ENCODE assay signal across 1 cellular context in genomic region chr15:95277266-95277665, GRCh38.
TF ChIP-seq lines count a peak whose summit lies in the region.

No MANE protein-coding gene starts in this region.

TF ChIP-seq in H1, 55 proteins besides CTCF, POLR2A, EP300 and RAD21 (continued from another document):
- no peak for TF ChIP-seq CHD7 (IDR thresholded peaks at IDR 0.05; ENCODE audit: insufficient replicate concordance, low read length)
- TF ChIP-seq ASH2L (IDR thresholded peaks at IDR 0.05; ENCODE audit: low read length) = no peak
- no peak for TF ChIP-seq HDAC6 (IDR thresholded peaks at IDR 0.05; ENCODE audit: low read depth, low read length)
- no peak for TF ChIP-seq SAP30 (IDR thresholded peaks at IDR 0.05; ENCODE audit: insufficient read depth, insufficient replicate concordance, low read length)
- no peak for TF ChIP-seq TAF1 (IDR thresholded peaks at IDR 0.05; ENCODE audit: low read depth, low read length)
- no peak for TF ChIP-seq JUN (IDR thresholded peaks at IDR 0.05; ENCODE audit: low read depth, low read length)
- TF ChIP-seq, protein P1, sequence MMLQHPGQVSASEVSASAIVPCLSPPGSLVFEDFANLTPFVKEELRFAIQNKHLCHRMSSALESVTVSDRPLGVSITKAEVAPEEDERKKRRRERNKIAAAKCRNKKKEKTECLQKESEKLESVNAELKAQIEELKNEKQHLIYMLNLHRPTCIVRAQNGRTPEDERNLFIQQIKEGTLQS (IDR thresholded peaks at IDR 0.05; ENCODE audit: insufficient read depth, low read depth, low read length) = no peak
